Comparison of ENCODE assay signal across 22 cellular contexts in the genomic region with DNA sequence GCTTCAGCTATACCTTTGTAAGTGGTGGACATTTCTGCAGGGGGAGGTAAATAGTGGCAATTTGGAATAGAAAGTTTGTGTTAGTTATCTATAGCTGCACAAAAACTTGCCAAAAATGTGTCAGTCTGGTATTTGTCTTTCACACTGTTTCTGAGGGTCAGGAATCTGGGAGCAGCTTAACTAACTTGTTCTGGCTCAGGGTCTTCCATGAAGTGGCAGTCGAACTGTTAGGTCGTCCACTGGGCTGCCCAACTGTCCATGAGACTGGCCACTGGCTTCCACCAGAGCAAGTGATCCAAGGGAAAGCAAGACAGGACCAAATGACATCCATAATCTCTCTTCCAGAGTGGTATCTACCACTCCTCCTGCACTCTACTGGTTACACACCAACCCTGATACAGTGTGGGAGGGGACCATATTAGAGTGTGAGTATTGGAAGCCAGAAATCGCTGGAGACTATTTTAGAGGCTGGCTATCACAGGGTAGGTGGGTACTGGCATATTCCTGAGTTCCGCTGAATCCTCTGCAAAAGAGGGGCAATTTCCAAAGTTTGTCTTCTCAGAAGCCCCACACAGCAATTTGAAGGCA.
"Had no signal": no experiment of that assay in that cellular context is flagged by ENCODE, and none has a peak within 500 bp of the region (broad histone marks: within the 10 kb centered on the region; RNA-seq: fewer than 3 reads in every experiment).

No MANE protein-coding gene starts in this region.

- H3K27ac Mint-ChIP-seq: activated B cell treated with CpG ODN at 0.5 μM for 24 hours; activated CD4-positive, alpha-beta memory T cell treated with anti-CD3 and anti-CD28 coated beads, Interleukin-2, amount 10 ng/mL, durations not matched to agents 7 days and 5 days; activated CD8-positive, alpha-beta memory T cell treated with anti-CD3 and anti-CD28 coated beads, Interleukin-2, amount 10 ng/mL, durations not matched to agents 7 days and 5 days; activated naive CD8-positive, alpha-beta T cell treated with anti-CD3 and anti-CD28 coated beads for 36 hours; activated T-helper 17 cell treated with anti-CD3 and anti-CD28 coated beads, Interleukin-2, amount 50 U/mL, for 72 hours; mesothelial cell of epicardium; stimulated activated effector memory CD8-positive, alpha-beta T cell treated with anti-CD3 and anti-CD28 coated beads, Interleukin-12 subunit alpha, Interleukin-12 subunit beta, amount 100 ng/mL, for 72 hours; T-helper 2 cell treated with Interferon-gamma antibody and Interleukin-4, amounts not matched to agents 5 μg/mL and 100 μg/mL, for 36 hours had no signal

- ATAC-seq: activated CD8-positive, alpha-beta memory T cell treated with anti-CD3 and anti-CD28 coated beads, Interleukin-2, amount 10 ng/mL, durations not matched to agents 7 days and 5 days; activated T-helper 17 cell treated with anti-CD3 and anti-CD28 coated beads, Interleukin-2, amount 50 U/mL, for 72 hours; gastrocnemius medialis; psoas muscle; stimulated activated effector memory CD8-positive, alpha-beta T cell treated with anti-CD3 and anti-CD28 coated beads, Interleukin-12 subunit alpha, Interleukin-12 subunit beta, amount 100 ng/mL, for 72 hours; upper lobe of right lung had no signal

- H3K4me1 Mint-ChIP-seq: activated CD4-positive, alpha-beta memory T cell treated with anti-CD3 and anti-CD28 coated beads, Interleukin-2, amount 10 ng/mL, durations not matched to agents 7 days and 5 days; activated CD8-positive, alpha-beta memory T cell treated with anti-CD3 and anti-CD28 coated beads, Interleukin-2, amount 10 ng/mL, durations not matched to agents 7 days and 5 days had no signal

- H3K27ac ChIP-seq: gastrocnemius medialis, ovary, psoas muscle, right lobe of liver, testis, upper lobe of right lung had no signal

- H3K9me3 ChIP-seq: gastrocnemius medialis, ovary, psoas muscle, right lobe of liver, testis, upper lobe of right lung had no signal

- H3K36me3 ChIP-seq: gastrocnemius medialis, ovary, right lobe of liver, upper lobe of right lung had no signal

- H3K27me3 Mint-ChIP-seq: activated naive CD8-positive, alpha-beta T cell treated with anti-CD3 and anti-CD28 coated beads for 36 hours had no signal

- H3K36me3 Mint-ChIP-seq: activated CD8-positive, alpha-beta memory T cell treated with anti-CD3 and anti-CD28 coated beads, Interleukin-2, amount 10 ng/mL, durations not matched to agents 7 days and 5 days; activated naive CD8-positive, alpha-beta T cell treated with anti-CD3 and anti-CD28 coated beads for 36 hours; mesothelial cell of epicardium; stimulated activated effector memory CD8-positive, alpha-beta T cell treated with anti-CD3 and anti-CD28 coated beads, Interleukin-12 subunit alpha, Interleukin-12 subunit beta, amount 100 ng/mL, for 72 hours had no signal

- H3K27me3 ChIP-seq: gastrocnemius medialis, ovary, right lobe of liver, testis, upper lobe of right lung had no signal

- H3K4me1 ChIP-seq: right lobe of liver, testis, upper lobe of right lung had no signal

- H3K4me3 ChIP-seq: gastrocnemius medialis, lung, ovary, psoas muscle, right lobe of liver, smooth muscle cell, testis, upper lobe of right lung had no signal

- H3K9me3 Mint-ChIP-seq: activated B cell treated with CpG ODN at 0.5 μM for 24 hours; activated CD4-positive, alpha-beta memory T cell treated with anti-CD3 and anti-CD28 coated beads, Interleukin-2, amount 10 ng/mL, durations not matched to agents 7 days and 5 days; activated naive CD8-positive, alpha-beta T cell treated with anti-CD3 and anti-CD28 coated beads for 36 hours; activated T-helper 17 cell treated with anti-CD3 and anti-CD28 coated beads, Interleukin-2, amount 50 U/mL, for 72 hours; mesothelial cell of epicardium; neural crest cell; stimulated activated effector memory CD8-positive, alpha-beta T cell treated with anti-CD3 and anti-CD28 coated beads, Interleukin-12 subunit alpha, Interleukin-12 subunit beta, amount 100 ng/mL, for 72 hours; T-helper 2 cell treated with Interferon-gamma antibody and Interleukin-4, amounts not matched to agents 5 μg/mL and 100 μg/mL, for 36 hours had no signal

- H3K4me3 Mint-ChIP-seq: activated B cell treated with CpG ODN at 0.5 μM for 24 hours; activated CD4-positive, alpha-beta memory T cell treated with anti-CD3 and anti-CD28 coated beads, Interleukin-2, amount 10 ng/mL, durations not matched to agents 7 days and 5 days; activated CD8-positive, alpha-beta memory T cell treated with anti-CD3 and anti-CD28 coated beads, Interleukin-2, amount 10 ng/mL, durations not matched to agents 7 days and 5 days; activated naive CD8-positive, alpha-beta T cell treated with anti-CD3 and anti-CD28 coated beads for 36 hours; activated T-helper 17 cell treated with anti-CD3 and anti-CD28 coated beads, Interleukin-2, amount 50 U/mL, for 72 hours; mesothelial cell of epicardium; neural crest cell; stimulated activated effector memory CD8-positive, alpha-beta T cell treated with anti-CD3 and anti-CD28 coated beads, Interleukin-12 subunit alpha, Interleukin-12 subunit beta, amount 100 ng/mL, for 72 hours; T-helper 2 cell treated with Interferon-gamma antibody and Interleukin-4, amounts not matched to agents 5 μg/mL and 100 μg/mL, for 36 hours had no signal

- DNase-seq: activated B cell treated with CpG ODN at 0.5 μM for 24 hours; activated CD4-positive, alpha-beta memory T cell treated with anti-CD3 and anti-CD28 coated beads, Interleukin-2, amount 10 ng/mL, durations not matched to agents 7 days and 5 days; activated CD4-positive, alpha-beta T cell treated with anti-CD3 and anti-CD28 coated beads for 4 hours; activated CD8-positive, alpha-beta memory T cell treated with anti-CD3 and anti-CD28 coated beads, Interleukin-2, amount 10 ng/mL, durations not matched to agents 7 days and 5 days; activated naive CD4-positive, alpha-beta T cell; activated naive CD8-positive, alpha-beta T cell treated with anti-CD3 and anti-CD28 coated beads for 36 hours; amniotic stem cell; caudate nucleus; gastrocnemius medialis; ovary; psoas muscle; right lobe of liver; stimulated activated CD4-positive, alpha-beta T cell treated with anti-CD3 and anti-CD28 coated beads, Interleukin-4, amount 100 ng/mL, for 24 hours; testis; upper lobe of right lung had no signal
